In the genomic region with DNA sequence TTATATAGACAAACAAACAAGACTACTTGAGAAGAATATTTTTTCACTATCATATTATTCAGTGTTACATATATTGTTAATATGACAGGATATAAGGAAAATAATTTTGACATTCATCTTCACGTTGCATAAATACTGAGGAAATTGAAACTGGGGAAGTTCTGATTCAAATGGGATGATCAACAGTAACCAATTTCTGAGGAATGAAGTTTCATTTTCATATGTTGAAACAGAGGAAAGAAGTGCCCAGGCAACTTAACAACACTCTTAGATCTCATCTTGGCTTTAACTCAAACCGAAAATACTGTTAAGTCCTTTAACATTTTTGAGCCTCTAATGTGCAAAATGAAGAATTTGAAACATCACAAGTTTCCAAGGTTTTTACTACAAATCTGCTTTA, we compare ENCODE assay signal across 16 cellular contexts.
A peak's percentile ranks its signal among the peaks of the same experiment; 100 is the strongest.
DNase-seq lines count a peak whose midpoint lies in the region; ATAC-seq and TF ChIP-seq lines count a peak whose summit lies in the region.
"Had no signal": no experiment of that assay in that cellular context is flagged by ENCODE, and none has a peak within 500 bp of the region (broad histone marks: within the 10 kb centered on the region; RNA-seq: fewer than 3 reads in every experiment).

No MANE protein-coding gene starts in this region.

- no peaks in the 10 kb centered on the region for H3K79me2 ChIP-seq in ACC112 (ENCODE audit: control insufficient read depth, insufficient read depth, low read length, unreplicated experiment)

- H3K27ac Mint-ChIP-seq in glutamatergic neuron (ENCODE audit: unreplicated experiment) = peak overlapping the region; percentile 92
- H3K27ac Mint-ChIP-seq: CD4-positive, alpha-beta T cell; GM23338 had no signal

- H3K4me3 ChIP-seq in ACC112 (ENCODE audit: low read depth, low read length) (peak overlapping the region; percentile 59), MG63 (no peak overlapping the region), Peyer's patch (no peak overlapping the region)
- H3K4me3 ChIP-seq: GM23338, K562 had no signal

- peak overlapping the region; percentile 90 for H2AFZ ChIP-seq in ACC112 (ENCODE audit: low read length, unreplicated experiment)
- H2AFZ ChIP-seq: GM23338 had no signal

- H3K4me1 Mint-ChIP-seq in glutamatergic neuron (ENCODE audit: low read depth, unreplicated experiment) = peaks cover 35% of the 10 kb centered on the region
- H3K4me1 Mint-ChIP-seq: GM23338 had no signal

- TF ChIP-seq CTCF in glutamatergic neuron (IDR thresholded peaks at IDR 0.05; ENCODE audit: partially characterized antibody, unreplicated experiment) (no peak), Peyer's patch (IDR thresholded peaks at IDR 0.05) (no peak)

- H3K27ac ChIP-seq in ACC112 (ENCODE audit: low read depth, low read length) (peak overlapping the region; percentile 62), Peyer's patch (no peak overlapping the region)

- no peak for TF ChIP-seq POLR2A in Peyer's patch (IDR thresholded peaks at IDR 0.05)

- H3K4me1 ChIP-seq in ACC112 (ENCODE audit: control insufficient read depth, insufficient read depth, low read length, unreplicated experiment) (peaks cover 10% of the 10 kb centered on the region), Peyer's patch (no peaks in the 10 kb centered on the region)

- DNase-seq in GM03348 (ENCODE audit: low spot score) = peak; percentile 11
- DNase-seq in RPMI8226 = peak; percentile 9
- DNase-seq in glutamatergic neuron = no peak
- DNase-seq in MG63 = no peak
- DNase-seq in Peyer's patch = no peak
- no peak for DNase-seq in HUDEP-2 (lab: John Stamatoyannopoulos, UW; ENCODE audit: unreplicated experiment in 76 of 76)
- DNase-seq: Calu3; CD4-positive, alpha-beta T cell; DMS79; NCI-H1105; NCI-H1694; NCI-H2227 treated with DMSO at 0.1 percent for 48 hours had no signal

- no peaks in the 10 kb centered on the region for H3K36me3 Mint-ChIP-seq in glutamatergic neuron (ENCODE audit: unreplicated experiment)

- H3K9me3 ChIP-seq in MG63 (no peaks in the 10 kb centered on the region), Peyer's patch (no peaks in the 10 kb centered on the region)

- H3K9me3 Mint-ChIP-seq in glutamatergic neuron (ENCODE audit: unreplicated experiment) = peaks cover 5% of the 10 kb centered on the region
- H3K9me3 Mint-ChIP-seq: CD4-positive, alpha-beta T cell; GM23338 had no signal

- no peaks in the 10 kb centered on the region for H3K27me3 ChIP-seq in ACC112 (ENCODE audit: insufficient read depth, low read length)
- no peaks in the 10 kb centered on the region for H3K27me3 ChIP-seq in MG63
- no peaks in the 10 kb centered on the region for H3K27me3 ChIP-seq in Peyer's patch

- no peaks in the 10 kb centered on the region for H3K36me3 ChIP-seq in ACC112 (ENCODE audit: insufficient read depth, low read length)
- H3K36me3 ChIP-seq in MG63 = no peaks in the 10 kb centered on the region
- no peaks in the 10 kb centered on the region for H3K36me3 ChIP-seq in Peyer's patch

- no peak for ATAC-seq in GM21515 (IDR thresholded peaks at IDR 0.05; ENCODE audit: unreplicated experiment)
- ATAC-seq: GM23338, K562 had no signal

- H3K27me3 Mint-ChIP-seq in glutamatergic neuron (ENCODE audit: unreplicated experiment) = peaks cover 5% of the 10 kb centered on the region
- H3K27me3 Mint-ChIP-seq: CD4-positive, alpha-beta T cell had no signal

- no peak overlapping the region for H3K4me3 Mint-ChIP-seq in glutamatergic neuron (ENCODE audit: unreplicated experiment)
- H3K4me3 Mint-ChIP-seq: CD4-positive, alpha-beta T cell; GM23338 had no signal

Comparison
In these comparisons a context has a peak if more than half of its experiments do, and no peak if none do; other contexts are left out.
1. DNase-seq: peak in GM03348 (single experiment) and RPMI8226 (single experiment); none in glutamatergic neuron (single experiment), MG63 (single experiment), Peyer's patch (0 of 3) and HUDEP-2 (0 of 76).